Comparison of ENCODE assay signal across 8 cellular contexts in the genomic region with DNA sequence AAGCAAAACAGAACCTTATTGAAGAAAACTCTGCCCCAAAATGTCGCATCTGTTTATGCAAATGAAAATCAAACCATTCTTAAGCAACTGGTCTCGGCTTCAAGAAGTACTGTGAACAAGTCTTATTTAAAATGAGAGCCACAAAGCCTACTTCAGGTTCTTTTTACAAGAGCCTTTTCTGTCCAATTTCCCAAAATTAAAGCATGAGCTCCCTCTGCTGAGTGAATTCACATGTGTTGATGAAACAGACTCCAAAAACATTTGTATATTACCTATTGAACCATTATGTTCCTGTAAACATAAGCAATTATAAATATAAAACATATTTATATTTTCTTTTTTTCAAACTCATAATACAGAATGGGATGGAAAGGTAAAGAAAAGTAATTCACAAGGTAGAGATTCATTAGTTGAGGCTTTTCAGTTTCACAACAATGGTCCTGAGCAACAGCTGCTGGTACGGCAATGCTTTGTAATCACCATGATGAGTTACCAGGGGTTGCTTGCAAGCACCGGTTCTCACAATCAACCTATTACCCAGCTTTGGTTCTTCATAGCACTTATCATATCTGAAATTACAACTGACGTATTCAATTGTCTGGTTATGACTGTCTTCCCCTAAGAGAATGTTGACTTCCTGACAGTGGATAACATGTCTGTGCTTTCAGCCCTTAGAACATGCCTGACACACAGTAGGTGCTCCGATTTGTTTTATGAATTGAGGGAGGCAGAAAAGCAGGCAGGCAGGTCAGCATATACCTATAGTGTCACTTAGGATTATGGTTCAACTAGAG.
DNase-seq lines count a peak whose midpoint lies in the region; ATAC-seq and TF ChIP-seq lines count a peak whose summit lies in the region.

No MANE protein-coding gene starts in this region.

- TF ChIP-seq CTCF in CD8-positive, alpha-beta T cell (IDR thresholded peaks at IDR 0.05) = peak; percentile 10
- TF ChIP-seq CTCF in GM20000 (IDR thresholded peaks at IDR 0.05; ENCODE audit: extremely low read depth, missing control alignments) = peak; percentile 3
- peak; percentile 41 to 64 for TF ChIP-seq CTCF in right atrium auricular region (IDR thresholded peaks at IDR 0.05)

- POLR2A ChIA-PET in CD8-positive, alpha-beta T cell (lab: Charles Lee) = interaction anchor here (1.3 kb wide), 1 partner anchor 10 kb away, joined by 3 read pairs; no protein-coding TSS in a partner anchor

- no peaks in the 10 kb centered on the region for H3K36me3 Mint-ChIP-seq in CD8-positive, alpha-beta T cell
- H3K36me3 Mint-ChIP-seq in stimulated activated naive B cell treated with anti-CD40 and anti-IgM and Interleukin-4, amounts not matched to agents 10 μg/mL and 1 μg/mL and 100 μg/mL, for 72 hours = no peaks in the 10 kb centered on the region

- H3K36me3 ChIP-seq in CD8-positive, alpha-beta T cell (ENCODE audit: insufficient read depth, low read length) = no peaks in the 10 kb centered on the region
- H3K36me3 ChIP-seq in adipocyte (ENCODE audit: control insufficient read depth, insufficient read depth, low read length, severe bottlenecking) (no peaks in the 10 kb centered on the region), right atrium auricular region (no peaks in the 10 kb centered on the region)

- H3K9ac ChIP-seq in adipocyte (ENCODE audit: low read length) = no peak overlapping the region

- no peak overlapping the region for H3K27ac Mint-ChIP-seq in CD8-positive, alpha-beta T cell
- no peak overlapping the region for H3K27ac Mint-ChIP-seq in stimulated activated naive B cell treated with anti-CD40 and anti-IgM and Interleukin-4, amounts not matched to agents 10 μg/mL and 1 μg/mL and 100 μg/mL, for 72 hours

- peak; percentile 34 for ATAC-seq in CD8-positive, alpha-beta T cell
- ATAC-seq in stimulated activated naive B cell treated with anti-CD40 and anti-IgM and Interleukin-4, amounts not matched to agents 10 μg/mL and 1 μg/mL and 100 μg/mL, for 72 hours (replicated peaks) = peak; percentile 42 to 48
- no peak for ATAC-seq in GM19328 (IDR thresholded peaks at IDR 0.05; ENCODE audit: unreplicated experiment)

- H3K27ac ChIP-seq in CD8-positive, alpha-beta T cell (ENCODE audit: low read depth, low read length) = no peak overlapping the region
- no peak overlapping the region for H3K27ac ChIP-seq in right atrium auricular region

- H3K4me3 Mint-ChIP-seq in CD8-positive, alpha-beta T cell = no peak overlapping the region
- no peak overlapping the region for H3K4me3 Mint-ChIP-seq in stimulated activated naive B cell treated with anti-CD40 and anti-IgM and Interleukin-4, amounts not matched to agents 10 μg/mL and 1 μg/mL and 100 μg/mL, for 72 hours

- H3K4me1 Mint-ChIP-seq in CD8-positive, alpha-beta T cell (ENCODE audit: low read depth) = peaks cover 7% of the 10 kb centered on the region
- H3K4me1 Mint-ChIP-seq in stimulated activated naive B cell treated with anti-CD40 and anti-IgM and Interleukin-4, amounts not matched to agents 10 μg/mL and 1 μg/mL and 100 μg/mL, for 72 hours = peaks cover 2 to 6% of the 10 kb centered on the region in 2 donors

- H3K9me3 Mint-ChIP-seq in CD8-positive, alpha-beta T cell = no peaks in the 10 kb centered on the region
- no peaks in the 10 kb centered on the region for H3K9me3 Mint-ChIP-seq in stimulated activated naive B cell treated with anti-CD40 and anti-IgM and Interleukin-4, amounts not matched to agents 10 μg/mL and 1 μg/mL and 100 μg/mL, for 72 hours

- H3K4me3 ChIP-seq in CD8-positive, alpha-beta T cell (ENCODE audit: low read depth, low read length) = no peak overlapping the region
- H3K4me3 ChIP-seq in adipocyte (ENCODE audit: low read length) = no peak overlapping the region
- H3K4me3 ChIP-seq in right atrium auricular region = no peak overlapping the region

- CTCF ChIA-PET in CD8-positive, alpha-beta T cell (lab: Charles Lee) = interaction anchor here (0.8 to 1.8 kb wide), 4 partner anchors 9 to 723 kb away, joined by 3 to 14 read pairs (median 3); no protein-coding TSS in a partner anchor

- DNase-seq in CD8-positive, alpha-beta T cell = no peak
- no peak for DNase-seq in GM20000 (ENCODE audit: low spot score)
- DNase-seq in NCI-H69 (lab: John Stamatoyannopoulos, UW) = peak; percentile 30
- peak; percentile 94 for DNase-seq in adipocyte (ENCODE audit: low read depth)
- DNase-seq in right atrium auricular region (ENCODE audit: low spot score) = no peak
- DNase-seq in stimulated activated naive B cell treated with anti-CD40 and anti-IgM and Interleukin-4, amounts not matched to agents 10 μg/mL and 1 μg/mL and 100 μg/mL, for 72 hours = no peak
- no peak for DNase-seq in HPDE6-E6E7 (ENCODE audit: extremely low spot score)

- no peaks in the 10 kb centered on the region for H3K9me3 ChIP-seq in CD8-positive, alpha-beta T cell (ENCODE audit: low read length)
- H3K9me3 ChIP-seq in adipocyte (ENCODE audit: control insufficient read depth, low read length) (no peaks in the 10 kb centered on the region), right atrium auricular region (no peaks in the 10 kb centered on the region)

- intact Hi-C loops in CD8-positive, alpha-beta T cell (cut with DNase I, micrococcal nuclease) = loop anchor here (1.0 to 5.0 kb wide), 3 partner anchors 125 to 723 kb away; no protein-coding TSS in a partner anchor

- no peaks in the 10 kb centered on the region for H3K27me3 ChIP-seq in CD8-positive, alpha-beta T cell (ENCODE audit: insufficient read depth, low read length)
- H3K27me3 ChIP-seq in adipocyte (replicated peaks; ENCODE audit: control insufficient read depth, insufficient read depth, low read length) = no peaks in the 10 kb centered on the region
- H3K27me3 ChIP-seq in right atrium auricular region = no peaks in the 10 kb centered on the region

- no peaks in the 10 kb centered on the region for H3K4me1 ChIP-seq in CD8-positive, alpha-beta T cell (ENCODE audit: insufficient read depth, low read length)
- peaks cover 18% of the 10 kb centered on the region for H3K4me1 ChIP-seq in adipocyte (ENCODE audit: control insufficient read depth, insufficient read depth, low read length)
- H3K4me1 ChIP-seq in right atrium auricular region = peaks cover 0 to 5% of the 10 kb centered on the region in 2 donors

- H3K27me3 Mint-ChIP-seq in CD8-positive, alpha-beta T cell (ENCODE audit: low read depth) = peaks cover 5% of the 10 kb centered on the region
- H3K27me3 Mint-ChIP-seq in stimulated activated naive B cell treated with anti-CD40 and anti-IgM and Interleukin-4, amounts not matched to agents 10 μg/mL and 1 μg/mL and 100 μg/mL, for 72 hours = peaks cover 0 to 6% of the 10 kb centered on the region in 2 donors

Comparison
In these comparisons a context has a peak if more than half of its experiments do, and no peak if none do; other contexts are left out.
1. DNase-seq: peak in NCI-H69 (single experiment) and adipocyte (single experiment); none in CD8-positive, alpha-beta T cell (0 of 7), GM20000 (single experiment), right atrium auricular region (single experiment), stimulated activated naive B cell treated with anti-CD40 and anti-IgM and Interleukin-4, amounts not matched to agents 10 μg/mL and 1 μg/mL and 100 μg/mL, for 72 hours (single experiment) and HPDE6-E6E7 (single experiment).
2. Peak in every context shown above with its lines, with median percentiles within 50 percentile points of each other: CTCF ChIP-seq.